Comparison of ENCODE assay signal across 1 cellular context in genomic region chr6:1463751-1464397, GRCh38.
TF ChIP-seq lines count a peak whose summit lies in the region.

No MANE protein-coding gene starts in this region.

TF ChIP-seq in GM23338, 12 proteins besides CTCF, POLR2A, EP300 and RAD21 (continued from another document):
- TF ChIP-seq, protein P1, sequence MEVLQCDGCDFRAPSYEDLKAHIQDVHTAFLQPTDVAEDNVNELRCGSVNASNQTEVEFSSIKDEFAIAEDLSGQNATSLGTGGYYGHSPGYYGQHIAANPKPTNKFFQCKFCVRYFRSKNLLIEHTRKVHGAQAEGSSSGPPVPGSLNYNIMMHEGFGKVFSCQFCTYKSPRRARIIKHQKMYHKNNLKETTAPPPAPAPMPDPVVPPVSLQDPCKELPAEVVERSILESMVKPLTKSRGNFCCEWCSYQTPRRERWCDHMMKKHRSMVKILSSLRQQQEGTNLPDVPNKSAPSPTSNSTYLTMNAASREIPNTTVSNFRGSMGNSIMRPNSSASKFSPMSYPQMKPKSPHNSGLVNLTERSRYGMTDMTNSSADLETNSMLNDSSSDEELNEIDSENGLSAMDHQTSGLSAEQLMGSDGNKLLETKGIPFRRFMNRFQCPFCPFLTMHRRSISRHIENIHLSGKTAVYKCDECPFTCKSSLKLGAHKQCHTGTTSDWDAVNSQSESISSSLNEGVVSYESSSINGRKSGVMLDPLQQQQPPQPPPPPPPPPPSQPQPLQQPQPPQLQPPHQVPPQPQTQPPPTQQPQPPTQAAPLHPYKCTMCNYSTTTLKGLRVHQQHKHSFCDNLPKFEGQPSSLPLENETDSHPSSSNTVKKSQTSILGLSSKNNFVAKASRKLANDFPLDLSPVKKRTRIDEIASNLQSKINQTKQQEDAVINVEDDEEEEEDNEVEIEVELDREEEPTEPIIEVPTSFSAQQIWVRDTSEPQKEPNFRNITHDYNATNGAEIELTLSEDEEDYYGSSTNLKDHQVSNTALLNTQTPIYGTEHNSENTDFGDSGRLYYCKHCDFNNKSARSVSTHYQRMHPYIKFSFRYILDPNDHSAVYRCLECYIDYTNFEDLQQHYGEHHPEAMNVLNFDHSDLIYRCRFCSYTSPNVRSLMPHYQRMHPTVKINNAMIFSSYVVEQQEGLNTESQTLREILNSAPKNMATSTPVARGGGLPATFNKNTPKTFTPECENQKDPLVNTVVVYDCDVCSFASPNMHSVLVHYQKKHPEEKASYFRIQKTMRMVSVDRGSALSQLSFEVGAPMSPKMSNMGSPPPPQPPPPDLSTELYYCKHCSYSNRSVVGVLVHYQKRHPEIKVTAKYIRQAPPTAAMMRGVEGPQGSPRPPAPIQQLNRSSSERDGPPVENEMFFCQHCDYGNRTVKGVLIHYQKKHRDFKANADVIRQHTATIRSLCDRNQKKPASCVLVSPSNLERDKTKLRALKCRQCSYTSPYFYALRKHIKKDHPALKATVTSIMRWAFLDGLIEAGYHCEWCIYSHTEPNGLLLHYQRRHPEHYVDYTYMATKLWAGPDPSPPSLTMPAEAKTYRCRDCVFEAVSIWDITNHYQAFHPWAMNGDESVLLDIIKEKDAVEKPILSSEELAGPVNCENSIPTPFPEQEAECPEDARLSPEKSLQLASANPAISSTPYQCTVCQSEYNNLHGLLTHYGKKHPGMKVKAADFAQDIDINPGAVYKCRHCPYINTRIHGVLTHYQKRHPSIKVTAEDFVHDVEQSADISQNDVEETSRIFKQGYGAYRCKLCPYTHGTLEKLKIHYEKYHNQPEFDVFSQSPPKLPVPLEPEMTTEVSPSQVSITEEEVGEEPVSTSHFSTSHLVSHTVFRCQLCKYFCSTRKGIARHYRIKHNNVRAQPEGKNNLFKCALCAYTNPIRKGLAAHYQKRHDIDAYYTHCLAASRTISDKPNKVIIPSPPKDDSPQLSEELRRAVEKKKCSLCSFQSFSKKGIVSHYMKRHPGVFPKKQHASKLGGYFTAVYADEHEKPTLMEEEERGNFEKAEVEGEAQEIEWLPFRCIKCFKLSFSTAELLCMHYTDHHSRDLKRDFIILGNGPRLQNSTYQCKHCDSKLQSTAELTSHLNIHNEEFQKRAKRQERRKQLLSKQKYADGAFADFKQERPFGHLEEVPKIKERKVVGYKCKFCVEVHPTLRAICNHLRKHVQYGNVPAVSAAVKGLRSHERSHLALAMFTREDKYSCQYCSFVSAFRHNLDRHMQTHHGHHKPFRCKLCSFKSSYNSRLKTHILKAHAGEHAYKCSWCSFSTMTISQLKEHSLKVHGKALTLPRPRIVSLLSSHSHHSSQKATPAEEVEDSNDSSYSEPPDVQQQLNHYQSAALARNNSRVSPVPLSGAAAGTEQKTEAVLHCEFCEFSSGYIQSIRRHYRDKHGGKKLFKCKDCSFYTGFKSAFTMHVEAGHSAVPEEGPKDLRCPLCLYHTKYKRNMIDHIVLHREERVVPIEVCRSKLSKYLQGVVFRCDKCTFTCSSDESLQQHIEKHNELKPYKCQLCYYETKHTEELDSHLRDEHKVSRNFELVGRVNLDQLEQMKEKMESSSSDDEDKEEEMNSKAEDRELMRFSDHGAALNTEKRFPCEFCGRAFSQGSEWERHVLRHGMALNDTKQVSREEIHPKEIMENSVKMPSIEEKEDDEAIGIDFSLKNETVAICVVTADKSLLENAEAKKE (CRISPR knock-in tag; IDR thresholded peaks at IDR 0.05): no peak
- TF ChIP-seq ZNF114 (CRISPR knock-in tag; IDR thresholded peaks at IDR 0.05) (no peak), JUNB (IDR thresholded peaks at IDR 0.05; ENCODE audit: unreplicated experiment) (no peak), ZNF331 (CRISPR knock-in tag; IDR thresholded peaks at IDR 0.05; ENCODE audit: low read depth) (no peak), POLR2AphosphoS5 (IDR thresholded peaks at IDR 0.05; ENCODE audit: low read depth) (no peak), STAT1 (IDR thresholded peaks at IDR 0.05; ENCODE audit: unreplicated experiment) (no peak), CREB1 (CRISPR knock-in tag; IDR thresholded peaks at IDR 0.05; ENCODE audit: low read depth) (no peak), EZH2phosphoT487 (IDR thresholded peaks at IDR 0.05; ENCODE audit: unreplicated experiment) (no peak), EZH2 (IDR thresholded peaks at IDR 0.05; ENCODE audit: low read depth, unreplicated experiment) (no peak)
- TF ChIP-seq, protein P2, sequence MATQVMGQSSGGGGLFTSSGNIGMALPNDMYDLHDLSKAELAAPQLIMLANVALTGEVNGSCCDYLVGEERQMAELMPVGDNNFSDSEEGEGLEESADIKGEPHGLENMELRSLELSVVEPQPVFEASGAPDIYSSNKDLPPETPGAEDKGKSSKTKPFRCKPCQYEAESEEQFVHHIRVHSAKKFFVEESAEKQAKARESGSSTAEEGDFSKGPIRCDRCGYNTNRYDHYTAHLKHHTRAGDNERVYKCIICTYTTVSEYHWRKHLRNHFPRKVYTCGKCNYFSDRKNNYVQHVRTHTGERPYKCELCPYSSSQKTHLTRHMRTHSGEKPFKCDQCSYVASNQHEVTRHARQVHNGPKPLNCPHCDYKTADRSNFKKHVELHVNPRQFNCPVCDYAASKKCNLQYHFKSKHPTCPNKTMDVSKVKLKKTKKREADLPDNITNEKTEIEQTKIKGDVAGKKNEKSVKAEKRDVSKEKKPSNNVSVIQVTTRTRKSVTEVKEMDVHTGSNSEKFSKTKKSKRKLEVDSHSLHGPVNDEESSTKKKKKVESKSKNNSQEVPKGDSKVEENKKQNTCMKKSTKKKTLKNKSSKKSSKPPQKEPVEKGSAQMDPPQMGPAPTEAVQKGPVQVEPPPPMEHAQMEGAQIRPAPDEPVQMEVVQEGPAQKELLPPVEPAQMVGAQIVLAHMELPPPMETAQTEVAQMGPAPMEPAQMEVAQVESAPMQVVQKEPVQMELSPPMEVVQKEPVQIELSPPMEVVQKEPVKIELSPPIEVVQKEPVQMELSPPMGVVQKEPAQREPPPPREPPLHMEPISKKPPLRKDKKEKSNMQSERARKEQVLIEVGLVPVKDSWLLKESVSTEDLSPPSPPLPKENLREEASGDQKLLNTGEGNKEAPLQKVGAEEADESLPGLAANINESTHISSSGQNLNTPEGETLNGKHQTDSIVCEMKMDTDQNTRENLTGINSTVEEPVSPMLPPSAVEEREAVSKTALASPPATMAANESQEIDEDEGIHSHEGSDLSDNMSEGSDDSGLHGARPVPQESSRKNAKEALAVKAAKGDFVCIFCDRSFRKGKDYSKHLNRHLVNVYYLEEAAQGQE (IDR thresholded peaks at IDR 0.05; ENCODE audit: unreplicated experiment): no peak
